In the genomic region with DNA sequence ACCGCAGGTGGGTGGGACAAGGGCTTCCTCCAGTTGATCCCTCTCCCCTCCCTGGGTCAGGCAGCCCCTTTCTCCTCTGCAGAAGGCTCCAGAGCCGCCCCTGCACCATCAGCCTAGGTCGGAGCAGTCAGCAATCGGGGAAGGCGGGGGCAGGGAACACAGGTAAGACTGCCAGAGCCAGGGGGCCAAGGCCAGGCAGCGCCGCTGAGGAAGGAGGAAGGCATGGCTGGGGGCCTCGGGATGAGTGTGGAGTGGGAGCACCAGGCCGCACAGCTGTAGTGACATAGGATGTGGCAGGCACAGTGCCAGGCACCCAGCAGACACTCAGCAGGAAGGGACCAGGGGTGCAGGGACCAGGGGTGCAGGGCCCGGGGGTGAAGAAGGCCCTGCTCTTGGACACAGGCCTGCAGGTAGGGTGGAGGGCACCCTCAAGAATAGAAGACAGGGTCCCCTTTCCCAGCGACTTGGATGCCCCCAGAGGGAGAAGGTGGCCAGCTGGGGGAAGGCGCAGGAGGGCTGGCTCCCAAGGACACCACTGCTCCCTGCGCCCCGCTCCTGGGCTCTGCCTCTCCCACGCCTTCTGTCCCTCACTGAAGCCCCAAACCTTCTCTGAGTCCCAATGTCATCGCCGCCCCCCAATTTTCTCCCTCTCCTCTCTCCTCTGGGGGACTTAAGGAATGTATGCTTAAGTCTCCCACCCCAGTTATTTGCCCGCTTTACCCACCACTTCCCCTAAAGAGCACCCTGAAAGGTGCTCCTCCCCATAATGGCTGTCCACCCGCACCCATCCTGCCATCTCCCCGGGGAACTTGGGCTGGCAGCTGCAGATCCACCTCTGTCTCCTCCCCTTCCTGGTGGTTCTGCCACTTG, we compare ENCODE assay signal across 2 cellular contexts.
TF ChIP-seq lines count a peak whose summit lies in the region.

No MANE protein-coding gene starts in this region.

TF ChIP-seq in SK-N-SH, 30 proteins besides CTCF, POLR2A, EP300 and RAD21 (continued from another document):
- TF ChIP-seq RCOR1 (IDR thresholded peaks at IDR 0.05; ENCODE audit: low read length) = no peak
- no peak for TF ChIP-seq NFIC (IDR thresholded peaks at IDR 0.05; ENCODE audit: borderline replicate concordance)
- no peak for TF ChIP-seq ELF1 (IDR thresholded peaks at IDR 0.05)
- TF ChIP-seq MXI1 (IDR thresholded peaks at IDR 0.05; ENCODE audit: low read depth, low read length) = no peak
- no peak for TF ChIP-seq GABPA (IDR thresholded peaks at IDR 0.05; ENCODE audit: low read depth)

TF ChIP-seq in SK-N-SH treated with all-trans-retinoic acid at 6 μM for 48 hours, 23 proteins besides CTCF, POLR2A, EP300 and RAD21 (continued from another document):
- TF ChIP-seq, protein P1, sequence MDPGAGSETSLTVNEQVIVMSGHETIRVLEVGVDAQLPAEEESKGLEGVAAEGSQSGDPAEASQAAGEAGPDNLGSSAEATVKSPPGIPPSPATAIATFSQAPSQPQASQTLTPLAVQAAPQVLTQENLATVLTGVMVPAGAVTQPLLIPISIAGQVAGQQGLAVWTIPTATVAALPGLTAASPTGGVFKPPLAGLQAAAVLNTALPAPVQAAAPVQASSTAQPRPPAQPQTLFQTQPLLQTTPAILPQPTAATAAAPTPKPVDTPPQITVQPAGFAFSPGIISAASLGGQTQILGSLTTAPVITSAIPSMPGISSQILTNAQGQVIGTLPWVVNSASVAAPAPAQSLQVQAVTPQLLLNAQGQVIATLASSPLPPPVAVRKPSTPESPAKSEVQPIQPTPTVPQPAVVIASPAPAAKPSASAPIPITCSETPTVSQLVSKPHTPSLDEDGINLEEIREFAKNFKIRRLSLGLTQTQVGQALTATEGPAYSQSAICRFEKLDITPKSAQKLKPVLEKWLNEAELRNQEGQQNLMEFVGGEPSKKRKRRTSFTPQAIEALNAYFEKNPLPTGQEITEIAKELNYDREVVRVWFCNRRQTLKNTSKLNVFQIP (CRISPR knock-in tag; IDR thresholded peaks at IDR 0.05; ENCODE audit: borderline replicate concordance, low read depth) = no peak
- TF ChIP-seq RARB (CRISPR knock-in tag; IDR thresholded peaks at IDR 0.05) (no peak), ZFP30 (CRISPR knock-in tag; IDR thresholded peaks at IDR 0.05) (no peak)
TF ChIP-seq in SK-N-SH treated with all-trans-retinoic acid at 6 μM for 48 hours: peak in this region for 0.
